In genomic region chr3:50345586-50345985, GRCh38 we compare ENCODE assay signal across 8 cellular contexts. TPM values are rescaled to one million over a fixed set of nuclear protein-coding genes. Genes with fewer than 3 reads are reported as not detected.
DNase-seq lines count a peak whose midpoint lies in the region; ATAC-seq and TF ChIP-seq lines count a peak whose summit lies in the region.

ZMYND10 (minus strand) TSS chr3:50345732; CDS start chr3:50345579, 153 bp downstream.

- peak within 1 kb of the TSS; percentile 56 for H3K4me3 ChIP-seq in CD8-positive, alpha-beta memory T cell (ENCODE audit: low read length)
- peak within 1 kb of the TSS; percentile 33 for H3K4me3 ChIP-seq in effector memory CD4-positive, alpha-beta T cell (ENCODE audit: insufficient read depth, low read depth, low read length, poor library complexity, severe bottlenecking)
- H3K4me3 ChIP-seq in mucosa of descending colon (no peak within 1 kb of the TSS), HAP-1 (no peak within 1 kb of the TSS)

- in situ Hi-C loops in HAP-1 (cut with MboI; ENCODE audit: low sequenced_read_pairs): loop anchor here (5.0 kb wide), 1 partner anchor 202 kb away; no protein-coding TSS in a partner anchor

- TF ChIP-seq CTCF in mucosa of descending colon (IDR thresholded peaks at IDR 0.05): no peak

- H3K27ac Mint-ChIP-seq in CD8-positive, alpha-beta memory T cell: peak within 1 kb of the TSS in 6 of 8 donors; percentile 19 to 92 (median 72)
- peak within 1 kb of the TSS; percentile 54 for H3K27ac Mint-ChIP-seq in activated CD4-positive, alpha-beta memory T cell treated with anti-CD3 and anti-CD28 coated beads, Interleukin-2, amount 10 ng/mL, durations not matched to agents 7 days and 5 days

- peaks cover 0 to 30% (median 3%) of the 10 kb centered on the region in 3 donors for H3K36me3 Mint-ChIP-seq in CD8-positive, alpha-beta memory T cell
- peaks cover 27% of the 10 kb centered on the region for H3K36me3 Mint-ChIP-seq in activated CD4-positive, alpha-beta memory T cell treated with anti-CD3 and anti-CD28 coated beads, Interleukin-2, amount 10 ng/mL, durations not matched to agents 7 days and 5 days (ENCODE audit: low read depth)

- H3K27ac ChIP-seq in CD8-positive, alpha-beta memory T cell (ENCODE audit: low read depth, low read length): no peak within 1 kb of the TSS
- H3K27ac ChIP-seq in effector memory CD4-positive, alpha-beta T cell (ENCODE audit: insufficient read depth, low read length, poor library complexity, severe bottlenecking): no peak within 1 kb of the TSS

- H3K9me3 Mint-ChIP-seq in CD8-positive, alpha-beta memory T cell: no peaks in the 10 kb centered on the region
- H3K9me3 Mint-ChIP-seq in activated CD4-positive, alpha-beta memory T cell treated with anti-CD3 and anti-CD28 coated beads, Interleukin-2, amount 10 ng/mL, durations not matched to agents 7 days and 5 days: no peaks in the 10 kb centered on the region

- peaks cover 54 to 86% (median 61%) of the 10 kb centered on the region in 3 donors for H3K4me1 Mint-ChIP-seq in CD8-positive, alpha-beta memory T cell
- peaks cover 85% of the 10 kb centered on the region for H3K4me1 Mint-ChIP-seq in activated CD4-positive, alpha-beta memory T cell treated with anti-CD3 and anti-CD28 coated beads, Interleukin-2, amount 10 ng/mL, durations not matched to agents 7 days and 5 days

- H3K9me3 ChIP-seq in CD8-positive, alpha-beta memory T cell (ENCODE audit: low read length): no peaks in the 10 kb centered on the region
- no peaks in the 10 kb centered on the region for H3K9me3 ChIP-seq in effector memory CD4-positive, alpha-beta T cell (ENCODE audit: control insufficient read depth, low read length)
- H3K9me3 ChIP-seq in mucosa of descending colon (no peaks in the 10 kb centered on the region), HAP-1 (no peaks in the 10 kb centered on the region)

- peaks cover 66% of the 10 kb centered on the region for H3K4me1 ChIP-seq in CD8-positive, alpha-beta memory T cell (ENCODE audit: insufficient read depth, low read length)
- peaks cover 43% of the 10 kb centered on the region for H3K4me1 ChIP-seq in effector memory CD4-positive, alpha-beta T cell (ENCODE audit: control insufficient read depth, insufficient read depth, low read length, poor library complexity, severe bottlenecking)
- H3K4me1 ChIP-seq in mucosa of descending colon (ENCODE audit: low read depth) (peaks cover 28% of the 10 kb centered on the region), HAP-1 (peaks cover 9% of the 10 kb centered on the region)

- H3K27me3 ChIP-seq in CD8-positive, alpha-beta memory T cell (ENCODE audit: insufficient read depth, low read length, poor library complexity, severe bottlenecking): no peaks in the 10 kb centered on the region
- H3K27me3 ChIP-seq in effector memory CD4-positive, alpha-beta T cell (replicated peaks; ENCODE audit: control insufficient read depth, insufficient read depth, low read length, poor library complexity, severe bottlenecking): no peaks in the 10 kb centered on the region
- no peaks in the 10 kb centered on the region for H3K27me3 ChIP-seq in HAP-1 (ENCODE audit: low read depth)

- peak; percentile 65 to 83 (median 70) for DNase-seq in CD8-positive, alpha-beta memory T cell
- peak; percentile 50 for DNase-seq in NAMALWA (ENCODE audit: low spot score)
- peak; percentile 85 for DNase-seq in activated CD4-positive, alpha-beta memory T cell treated with anti-CD3 and anti-CD28 coated beads, Interleukin-2, amount 10 ng/mL, durations not matched to agents 7 days and 5 days
- DNase-seq in effector memory CD4-positive, alpha-beta T cell: peak; percentile 60 to 77 (median 63)
- peak; percentile 78 to 87 (median 84) for DNase-seq in mucosa of descending colon
- DNase-seq in stimulated activated CD8-positive, alpha-beta memory T cell treated with anti-CD3 and anti-CD28 coated beads, Interleukin-7, amount 100 ng/mL, for 4 hours (ENCODE audit: low read depth in 2 of 2): peak; percentile 43 to 61
- DNase-seq in HAP-1 (ENCODE audit: low spot score in 2 of 2): no peak

- peaks cover 21% of the 10 kb centered on the region for H3K36me3 ChIP-seq in CD8-positive, alpha-beta memory T cell (ENCODE audit: insufficient read depth, low read length)
- H3K36me3 ChIP-seq in effector memory CD4-positive, alpha-beta T cell (ENCODE audit: control insufficient read depth, insufficient read depth, low read length): peaks cover 16% of the 10 kb centered on the region
- H3K36me3 ChIP-seq in mucosa of descending colon (ENCODE audit: low read depth): no peaks in the 10 kb centered on the region
- peaks cover 18% of the 10 kb centered on the region for H3K36me3 ChIP-seq in HAP-1 (replicated peaks)

- H3K4me3 Mint-ChIP-seq in CD8-positive, alpha-beta memory T cell: peak within 1 kb of the TSS; percentile 39 to 86 (median 70)
- peak within 1 kb of the TSS; percentile 62 for H3K4me3 Mint-ChIP-seq in activated CD4-positive, alpha-beta memory T cell treated with anti-CD3 and anti-CD28 coated beads, Interleukin-2, amount 10 ng/mL, durations not matched to agents 7 days and 5 days

- CTCF ChIA-PET in CD8-positive, alpha-beta memory T cell (lab: Charles Lee): interaction anchor here (1.0 to 9.6 kb wide), 3 partner anchors 7 to 196 kb away, joined by 4 to 103 read pairs (median 51); partner anchors contain the start of gene RASSF1
- CTCF ChIA-PET in activated CD4-positive, alpha-beta memory T cell treated with anti-CD3 and anti-CD28 coated beads, Interleukin-2, amount 10 ng/mL, durations not matched to agents 7 days and 5 days (lab: Charles Lee): interaction anchor here (0.7 to 6.5 kb wide), 3 partner anchors 7 to 285 kb away, joined by 3 to 65 read pairs (median 4); partner anchors contain the start of genes HEMK1 and RASSF1

- ATAC-seq in mucosa of descending colon: peak; percentile 53
- ATAC-seq in HG03565 (IDR thresholded peaks at IDR 0.05; ENCODE audit: unreplicated experiment): no peak

- no peaks in the 10 kb centered on the region for H3K27me3 Mint-ChIP-seq in CD8-positive, alpha-beta memory T cell
- no peaks in the 10 kb centered on the region for H3K27me3 Mint-ChIP-seq in activated CD4-positive, alpha-beta memory T cell treated with anti-CD3 and anti-CD28 coated beads, Interleukin-2, amount 10 ng/mL, durations not matched to agents 7 days and 5 days

- intact Hi-C loops in mucosa of descending colon (cut with DNase I, micrococcal nuclease): loop anchor here in 1 of 2 donors (5.0 kb wide), 1 partner anchor 197 kb away; no protein-coding TSS in a partner anchor

- POLR2A ChIA-PET in CD8-positive, alpha-beta memory T cell (lab: Charles Lee): interaction anchor here (3.5 kb wide), 1 partner anchor 9 kb away, joined by 27 read pairs; no protein-coding TSS in a partner anchor
- POLR2A ChIA-PET in activated CD4-positive, alpha-beta memory T cell treated with anti-CD3 and anti-CD28 coated beads, Interleukin-2, amount 10 ng/mL, durations not matched to agents 7 days and 5 days (lab: Charles Lee): interaction anchor here (1.1 to 32.1 kb wide), 6 partner anchors 11 to 268 kb away, joined by 3 to 704 read pairs (median 6); partner anchors contain the start of genes HEMK1, HYAL2, HYAL3 and NAA80

RNA-seq across cellular contexts. Expression of gene ZMYND10, which starts in this region (rescaled TPM):
- total RNA-seq in CD8-positive, alpha-beta memory T cell: 1 to 10 TPM in 1 of 2 experiments, under 1 TPM in 1; 0.97 to 1.3 TPM
- polyA plus RNA-seq in CD8-positive, alpha-beta memory T cell: 1.1 TPM
- total RNA-seq in activated CD4-positive, alpha-beta memory T cell treated with anti-CD3 and anti-CD28 coated beads, Interleukin-2, amount 10 ng/mL, durations not matched to agents 7 days and 5 days: 1 to 10 TPM; 1.7 to 3.2 TPM
- total RNA-seq in mucosa of descending colon: under 1 TPM; 0.20 to 0.60 (median 0.31) TPM

Comparison
In these comparisons a context has a peak if more than half of its experiments do, and no peak if none do; other contexts are left out.
1. Peak in DNase-seq and ATAC-seq in mucosa of descending colon; RNA of the gene not detected or under 1 TPM.
2. DNase-seq: peak in CD8-positive, alpha-beta memory T cell (5 of 5), NAMALWA (single experiment), activated CD4-positive, alpha-beta memory T cell treated with anti-CD3 and anti-CD28 coated beads, Interleukin-2, amount 10 ng/mL, durations not matched to agents 7 days and 5 days (single experiment), effector memory CD4-positive, alpha-beta T cell (3 of 3) and stimulated activated CD8-positive, alpha-beta memory T cell treated with anti-CD3 and anti-CD28 coated beads, Interleukin-7, amount 100 ng/mL, for 4 hours (2 of 2); none in HAP-1 (0 of 2).
3. H3K4me3 ChIP-seq: peak in CD8-positive, alpha-beta memory T cell (single experiment) and effector memory CD4-positive, alpha-beta T cell (single experiment); none in mucosa of descending colon (single experiment) and HAP-1 (single experiment).